19 cellular contexts compared by ENCODE assay signal in genomic region chr7:155997431-155998327, GRCh38.
DNase-seq lines count a peak whose midpoint lies in the region; ATAC-seq and TF ChIP-seq lines count a peak whose summit lies in the region.
"Had no signal": no experiment of that assay in that cellular context is flagged by ENCODE, and none has a peak within 500 bp of the region (broad histone marks: within the 10 kb centered on the region; RNA-seq: fewer than 3 reads in every experiment).

No MANE protein-coding gene starts in this region.

- peaks cover 59% of the 10 kb centered on the region for H3K4me1 Mint-ChIP-seq in activated CD4-positive, alpha-beta T cell treated with anti-CD3 and anti-CD28 coated beads for 36 hours
- peaks cover 61% of the 10 kb centered on the region for H3K4me1 Mint-ChIP-seq in CD4-positive, alpha-beta T cell (ENCODE audit: low read depth)
- H3K4me1 Mint-ChIP-seq in activated CD8-positive, alpha-beta T cell treated with anti-CD3 and anti-CD28 coated beads, Interleukin-2, amount 10 ng/mL, durations not matched to agents 7 days and 5 days (ENCODE audit: low read depth): peaks cover 72% of the 10 kb centered on the region
- no peaks in the 10 kb centered on the region for H3K4me1 Mint-ChIP-seq in endodermal cell
- H3K4me1 Mint-ChIP-seq: brain, nephron progenitor cell had no signal

- intact Hi-C loops in activated CD4-positive, alpha-beta T cell treated with anti-CD3 and anti-CD28 coated beads for 36 hours (cut with DNase I, micrococcal nuclease): loop anchor here (1.0 to 5.0 kb wide), 2 partner anchors 35 kb away; no protein-coding TSS in a partner anchor
- intact Hi-C loops in CD4-positive, alpha-beta T cell (cut with DNase I, micrococcal nuclease): no loop called here

- POLR2A ChIA-PET in activated CD4-positive, alpha-beta T cell treated with anti-CD3 and anti-CD28 coated beads for 36 hours (lab: Charles Lee): interaction anchor here (0.6 to 1.0 kb wide), 2 partner anchors 7 to 35 kb away, joined by 3 read pairs; no protein-coding TSS in a partner anchor
- POLR2A ChIA-PET in CD4-positive, alpha-beta T cell (lab: Charles Lee): interaction anchor here (1.1 kb wide), 2 partner anchors 9 to 35 kb away, joined by 3 read pairs; no protein-coding TSS in a partner anchor
- POLR2A ChIA-PET in activated CD8-positive, alpha-beta T cell treated with anti-CD3 and anti-CD28 coated beads, Interleukin-2, amount 10 ng/mL, durations not matched to agents 7 days and 5 days (lab: Charles Lee): interaction anchor here (1.2 to 1.7 kb wide), 2 partner anchors 33 to 49 kb away, joined by 3 to 4 read pairs; no protein-coding TSS in a partner anchor

- CTCF ChIA-PET in activated CD4-positive, alpha-beta T cell treated with anti-CD3 and anti-CD28 coated beads for 36 hours (lab: Charles Lee): interaction anchor here (0.6 to 1.3 kb wide), 3 partner anchors 17 to 173 kb away, joined by 3 read pairs; no protein-coding TSS in a partner anchor
- CTCF ChIA-PET in CD4-positive, alpha-beta T cell (lab: Charles Lee): no interaction called here
- CTCF ChIA-PET in activated CD8-positive, alpha-beta T cell treated with anti-CD3 and anti-CD28 coated beads, Interleukin-2, amount 10 ng/mL, durations not matched to agents 7 days and 5 days (lab: Charles Lee): interaction anchor here (0.9 to 1.2 kb wide), 3 partner anchors 10 to 32 kb away, joined by 3 to 4 read pairs (median 3); no protein-coding TSS in a partner anchor

- ATAC-seq in activated CD4-positive, alpha-beta T cell treated with anti-CD3 and anti-CD28 coated beads for 36 hours: peak; percentile 31
- peak; percentile 29 for ATAC-seq in CD4-positive, alpha-beta T cell (ENCODE audit: poor library complexity)
- ATAC-seq in activated CD8-positive, alpha-beta T cell treated with anti-CD3 and anti-CD28 coated beads, Interleukin-2, amount 10 ng/mL, durations not matched to agents 7 days and 5 days: peak; percentile 44
- no peak for ATAC-seq in HG03469 (IDR thresholded peaks at IDR 0.05; ENCODE audit: unreplicated experiment)

- WGBS in endodermal cell (ENCODE audit: insufficient coverage in 1 of 2, insufficient read length in 1 of 2), 2 experiments: 87 to 92% methylated on average over 25 to 35 of the region's 35 CpGs

- no peaks in the 10 kb centered on the region for H3K4me1 ChIP-seq in endodermal cell (ENCODE audit: control insufficient read depth, insufficient read depth, low read length)
- H3K4me1 ChIP-seq: esophagus muscularis mucosa, uterus had no signal

- H3K27me3 Mint-ChIP-seq in activated CD4-positive, alpha-beta T cell treated with anti-CD3 and anti-CD28 coated beads for 36 hours: peaks cover 44% of the 10 kb centered on the region
- peaks cover 17% of the 10 kb centered on the region for H3K27me3 Mint-ChIP-seq in CD4-positive, alpha-beta T cell
- H3K27me3 Mint-ChIP-seq in activated CD8-positive, alpha-beta T cell treated with anti-CD3 and anti-CD28 coated beads, Interleukin-2, amount 10 ng/mL, durations not matched to agents 7 days and 5 days (ENCODE audit: low read depth): peaks cover 5% of the 10 kb centered on the region
- H3K27me3 Mint-ChIP-seq in endodermal cell (ENCODE audit: insufficient read depth): no peaks in the 10 kb centered on the region

- no peaks in the 10 kb centered on the region for H3K36me3 Mint-ChIP-seq in activated CD4-positive, alpha-beta T cell treated with anti-CD3 and anti-CD28 coated beads for 36 hours (ENCODE audit: low read depth)
- no peaks in the 10 kb centered on the region for H3K36me3 Mint-ChIP-seq in CD4-positive, alpha-beta T cell (ENCODE audit: low read depth)
- H3K36me3 Mint-ChIP-seq in activated CD8-positive, alpha-beta T cell treated with anti-CD3 and anti-CD28 coated beads, Interleukin-2, amount 10 ng/mL, durations not matched to agents 7 days and 5 days (ENCODE audit: low read depth): no peaks in the 10 kb centered on the region
- H3K36me3 Mint-ChIP-seq in endodermal cell (ENCODE audit: low read depth): no peaks in the 10 kb centered on the region
- H3K36me3 Mint-ChIP-seq: brain had no signal

- H3K27me3 ChIP-seq in CD4-positive, alpha-beta T cell (ENCODE audit: control insufficient read depth, insufficient read depth, low read length): no peaks in the 10 kb centered on the region
- H3K27me3 ChIP-seq in endodermal cell (ENCODE audit: control insufficient read depth, insufficient read depth, low read length, poor library complexity, severe bottlenecking): no peaks in the 10 kb centered on the region
- H3K27me3 ChIP-seq: uterus had no signal

- peak overlapping the region; percentile 85 for H3K27ac Mint-ChIP-seq in activated CD4-positive, alpha-beta T cell treated with anti-CD3 and anti-CD28 coated beads for 36 hours
- H3K27ac Mint-ChIP-seq in CD4-positive, alpha-beta T cell: no peak overlapping the region
- H3K27ac Mint-ChIP-seq in activated CD8-positive, alpha-beta T cell treated with anti-CD3 and anti-CD28 coated beads, Interleukin-2, amount 10 ng/mL, durations not matched to agents 7 days and 5 days: peak overlapping the region; percentile 89
- no peak overlapping the region for H3K27ac Mint-ChIP-seq in endodermal cell
- H3K27ac Mint-ChIP-seq: brain, nephron progenitor cell had no signal

- peak; percentile 52 for DNase-seq in activated CD4-positive, alpha-beta T cell treated with anti-CD3 and anti-CD28 coated beads for 36 hours
- no peak for DNase-seq in activated CD4-positive, alpha-beta T cell treated with anti-CD3 and anti-CD28 coated beads, Interleukin-2, amount 50 U/mL, for 4 hours
- DNase-seq in CD4-positive, alpha-beta T cell: no peak
- peak; percentile 45 for DNase-seq in activated CD8-positive, alpha-beta T cell treated with anti-CD3 and anti-CD28 coated beads, Interleukin-2, amount 10 ng/mL, durations not matched to agents 7 days and 5 days
- DNase-seq in endodermal cell: peak; percentile 29
- no peak for DNase-seq in COR-L47 (lab: John Stamatoyannopoulos, UW)
- no peak for DNase-seq in G401 (ENCODE audit: low spot score)
- DNase-seq: activated CD4-positive, CD25-positive, alpha-beta regulatory T cell treated with anti-CD3 and anti-CD28 coated beads, Interleukin-2, amount 50 U/mL, for 72 hours; activated gamma-delta T cell; C1 segment of cervical spinal cord; DMS79 treated with DMSO at 0.1 percent for 48 hours; NCI-H1930; NCI-H69; nephron progenitor cell; stimulated activated naive CD4-positive, alpha-beta T cell treated with Interleukin-2 at 50 U/mL for 16 hours; uterus had no signal

- no peak overlapping the region for H3K4me3 Mint-ChIP-seq in activated CD4-positive, alpha-beta T cell treated with anti-CD3 and anti-CD28 coated beads for 36 hours
- peak overlapping the region; percentile 50 for H3K4me3 Mint-ChIP-seq in CD4-positive, alpha-beta T cell
- peak overlapping the region; percentile 73 for H3K4me3 Mint-ChIP-seq in activated CD8-positive, alpha-beta T cell treated with anti-CD3 and anti-CD28 coated beads, Interleukin-2, amount 10 ng/mL, durations not matched to agents 7 days and 5 days
- H3K4me3 Mint-ChIP-seq in endodermal cell: no peak overlapping the region
- H3K4me3 Mint-ChIP-seq: brain, nephron progenitor cell had no signal

- H3K9me3 Mint-ChIP-seq in activated CD4-positive, alpha-beta T cell treated with anti-CD3 and anti-CD28 coated beads for 36 hours (ENCODE audit: low read depth): no peaks in the 10 kb centered on the region
- no peaks in the 10 kb centered on the region for H3K9me3 Mint-ChIP-seq in CD4-positive, alpha-beta T cell
- no peaks in the 10 kb centered on the region for H3K9me3 Mint-ChIP-seq in activated CD8-positive, alpha-beta T cell treated with anti-CD3 and anti-CD28 coated beads, Interleukin-2, amount 10 ng/mL, durations not matched to agents 7 days and 5 days (ENCODE audit: insufficient read depth)
- H3K9me3 Mint-ChIP-seq in endodermal cell: no peaks in the 10 kb centered on the region
- H3K9me3 Mint-ChIP-seq: brain, nephron progenitor cell had no signal

- H3K9ac ChIP-seq in endodermal cell (ENCODE audit: extremely low read depth, low read length, poor library complexity, severe bottlenecking): no peak overlapping the region

- H3K4me3 ChIP-seq in endodermal cell (ENCODE audit: low read length): no peak overlapping the region
- H3K4me3 ChIP-seq: esophagus muscularis mucosa, uterus had no signal

- H3K9me3 ChIP-seq in CD4-positive, alpha-beta T cell (ENCODE audit: control insufficient read depth, low read length): no peaks in the 10 kb centered on the region
- no peaks in the 10 kb centered on the region for H3K9me3 ChIP-seq in endodermal cell (ENCODE audit: control insufficient read depth, low read length)
- H3K9me3 ChIP-seq: esophagus muscularis mucosa, uterus had no signal

- in situ Hi-C loops in G401 (cut with HindIII; ENCODE audit: low sequenced_read_pairs): no loop called here

- TF ChIP-seq CTCF in CD4-positive, alpha-beta T cell (IDR thresholded peaks at IDR 0.05): no peak
- no peak for TF ChIP-seq CTCF in endodermal cell (conservative IDR thresholded peaks at IDR 0.05)

- no peaks in the 10 kb centered on the region for H3K36me3 ChIP-seq in endodermal cell (ENCODE audit: control insufficient read depth, insufficient read depth, low read length)
- H3K36me3 ChIP-seq: esophagus muscularis mucosa, uterus had no signal

- no peak overlapping the region for H3K27ac ChIP-seq in CD4-positive, alpha-beta T cell (ENCODE audit: low read depth, low read length)
- no peak overlapping the region for H3K27ac ChIP-seq in endodermal cell (ENCODE audit: low read depth, low read length)
- H3K27ac ChIP-seq: esophagus muscularis mucosa, uterus had no signal

Comparison
In these comparisons a context has a peak if more than half of its experiments do, and no peak if none do; other contexts are left out.
1. DNase-seq: peak in activated CD4-positive, alpha-beta T cell treated with anti-CD3 and anti-CD28 coated beads for 36 hours (single experiment), activated CD8-positive, alpha-beta T cell treated with anti-CD3 and anti-CD28 coated beads, Interleukin-2, amount 10 ng/mL, durations not matched to agents 7 days and 5 days (single experiment) and endodermal cell (single experiment); none in activated CD4-positive, alpha-beta T cell treated with anti-CD3 and anti-CD28 coated beads, Interleukin-2, amount 50 U/mL, for 4 hours (0 of 2), CD4-positive, alpha-beta T cell (0 of 10), COR-L47 (single experiment) and G401 (single experiment).
2. H3K27ac Mint-ChIP-seq: peak in activated CD4-positive, alpha-beta T cell treated with anti-CD3 and anti-CD28 coated beads for 36 hours (single experiment) and activated CD8-positive, alpha-beta T cell treated with anti-CD3 and anti-CD28 coated beads, Interleukin-2, amount 10 ng/mL, durations not matched to agents 7 days and 5 days (single experiment); none in CD4-positive, alpha-beta T cell (single experiment) and endodermal cell (single experiment).
3. H3K4me3 Mint-ChIP-seq: peak in CD4-positive, alpha-beta T cell (single experiment) and activated CD8-positive, alpha-beta T cell treated with anti-CD3 and anti-CD28 coated beads, Interleukin-2, amount 10 ng/mL, durations not matched to agents 7 days and 5 days (single experiment); none in activated CD4-positive, alpha-beta T cell treated with anti-CD3 and anti-CD28 coated beads for 36 hours (single experiment) and endodermal cell (single experiment).
4. intact Hi-C loops: an anchor here in activated CD4-positive, alpha-beta T cell treated with anti-CD3 and anti-CD28 coated beads for 36 hours (1.0 to 5.0 kb wide); none called in CD4-positive, alpha-beta T cell.